In genomic region chr10:7432884-7433726, GRCh38 we compare ENCODE assay signal across 14 cellular contexts. TPM values are rescaled to one million over a fixed set of nuclear protein-coding genes. Genes with fewer than 3 reads are reported as not detected.
DNase-seq lines count a peak whose midpoint lies in the region; ATAC-seq, FAIRE-seq and TF ChIP-seq lines count a peak whose summit lies in the region.
"Had no signal": no experiment of that assay in that cellular context is flagged by ENCODE, and none has a peak within 500 bp of the region (broad histone marks: within the 10 kb centered on the region; RNA-seq: fewer than 3 reads in every experiment).

No MANE protein-coding gene starts in this region.

- H3K4me1 ChIP-seq in GM23338 (ENCODE audit: insufficient read depth) (peaks cover 45% of the 10 kb centered on the region), endothelial cell of umbilical vein (ENCODE audit: control insufficient read depth, extremely low read depth, insufficient read depth, low read length) (no peaks in the 10 kb centered on the region), osteoblast (ENCODE audit: insufficient read depth, low read length) (no peaks in the 10 kb centered on the region), prostate gland (replicated peaks) (no peaks in the 10 kb centered on the region)

- no peak for FAIRE-seq in endothelial cell of umbilical vein (lab: Jason Lieb, UNC)

- intact Hi-C loops in endothelial cell of umbilical vein (cut with micrococcal nuclease) (no loop called here), prostate gland (cut with DNase I) (no loop called here)

- DNase-seq in GM23338 (ENCODE audit: low spot score) (peak; percentile 49), NCI-H748 (lab: John Stamatoyannopoulos, UW; ENCODE audit: unreplicated experiment) (peak; percentile 80), endothelial cell of umbilical vein (ENCODE audit: low read depth, low spot score) (peak; percentile 13), osteoblast (ENCODE audit: insufficient read length, low spot score, missing footprints) (peak; percentile 50), prostate gland (ENCODE audit: low spot score) (no peak), NCI-H524 (lab: John Stamatoyannopoulos, UW) (no peak)
- no peak for DNase-seq in stimulated activated effector memory CD8-positive, alpha-beta T cell treated with anti-CD3 and anti-CD28 coated beads, Interleukin-12 subunit alpha, Interleukin-12 subunit beta, amount 100 ng/mL, for 72 hours (ENCODE audit: low spot score in 2 of 2)
- DNase-seq: activated CD4-positive, alpha-beta memory T cell treated with anti-CD3 and anti-CD28 coated beads for 36 hours; activated naive CD4-positive, alpha-beta T cell treated with Interleukin-2 at 50 U/mL for 16 hours; CD8-positive, alpha-beta T cell; cerebellar nuclear complex had no signal

- BruUV-seq in endothelial cell of umbilical vein (replicated peaks; lab: Mats Ljungman, UMichigan), result no TSS peak

- POLR2A ChIA-PET in endothelial cell of umbilical vein (lab: Charles Lee), result no interaction called here

- H3K4me3 ChIP-seq in GM23338, result peak overlapping the region; percentile 31
- H3K4me3 ChIP-seq in endothelial cell of umbilical vein (replicated peaks in 1 of 3; ENCODE audit: insufficient read depth in 1 of 3, low read depth in 1 of 3, low read length in 3 of 3), result no peak overlapping the region
- no peak overlapping the region for H3K4me3 ChIP-seq in osteoblast (ENCODE audit: insufficient read depth, low read length)
- peak overlapping the region in 1 of 2 donors; percentile 1 for H3K4me3 ChIP-seq in prostate gland

- H3K36me3 ChIP-seq in GM23338 (ENCODE audit: insufficient read depth) (no peaks in the 10 kb centered on the region), endothelial cell of umbilical vein (ENCODE audit: control insufficient read depth in 2 of 2, extremely low read depth in 1 of 2, insufficient read depth in 2 of 2, low read length in 2 of 2) (no peaks in the 10 kb centered on the region), osteoblast (ENCODE audit: insufficient read depth, low read length) (no peaks in the 10 kb centered on the region), prostate gland (no peaks in the 10 kb centered on the region)

- no peaks in the 10 kb centered on the region for H3K9me3 Mint-ChIP-seq in GM23338
- no peaks in the 10 kb centered on the region for H3K9me3 Mint-ChIP-seq in stimulated activated effector memory CD8-positive, alpha-beta T cell treated with anti-CD3 and anti-CD28 coated beads, Interleukin-12 subunit alpha, Interleukin-12 subunit beta, amount 100 ng/mL, for 72 hours
- H3K9me3 Mint-ChIP-seq: activated CD4-positive, alpha-beta memory T cell treated with anti-CD3 and anti-CD28 coated beads for 36 hours; CD8-positive, alpha-beta T cell; stimulated activated memory B cell treated with anti-CD40 and anti-IgM and Interleukin-4, amounts not matched to agents 10 μg/mL and 1 μg/mL and 100 μg/mL, for 72 hours had no signal

- H3K79me2 ChIP-seq in GM23338 (replicated peaks; ENCODE audit: insufficient read depth) (no peaks in the 10 kb centered on the region), endothelial cell of umbilical vein (ENCODE audit: control insufficient read depth, insufficient read depth, low read length) (no peaks in the 10 kb centered on the region), osteoblast (ENCODE audit: insufficient read depth, low read length) (no peaks in the 10 kb centered on the region)

- dilution Hi-C loops in endothelial cell of umbilical vein (cut with MboI; ENCODE audit: extremely low pct_ligation_motif_present, low sequenced_read_pairs), result no loop called here

- H3K36me3 Mint-ChIP-seq in GM23338 (ENCODE audit: low read depth), result no peaks in the 10 kb centered on the region
- H3K36me3 Mint-ChIP-seq in stimulated activated effector memory CD8-positive, alpha-beta T cell treated with anti-CD3 and anti-CD28 coated beads, Interleukin-12 subunit alpha, Interleukin-12 subunit beta, amount 100 ng/mL, for 72 hours, result no peaks in the 10 kb centered on the region
- H3K36me3 Mint-ChIP-seq: activated CD4-positive, alpha-beta memory T cell treated with anti-CD3 and anti-CD28 coated beads for 36 hours; CD8-positive, alpha-beta T cell; stimulated activated memory B cell treated with anti-CD40 and anti-IgM and Interleukin-4, amounts not matched to agents 10 μg/mL and 1 μg/mL and 100 μg/mL, for 72 hours had no signal

- TF ChIP-seq CTCF in GM23338 (conservative IDR thresholded peaks at IDR 0.05; ENCODE audit: low read depth in 2 of 2), result no peak
- TF ChIP-seq CTCF in endothelial cell of umbilical vein (IDR thresholded peaks at IDR 0.05; ENCODE audit: extremely low read depth in 1 of 2, insufficient read depth in 1 of 2, low read depth in 1 of 2, low read length in 2 of 2), result no peak
- no peak for TF ChIP-seq CTCF in osteoblast (IDR thresholded peaks at IDR 0.05; ENCODE audit: extremely low read depth, low read depth, low read length)
- no peak for TF ChIP-seq CTCF in prostate gland (IDR thresholded peaks at IDR 0.05)

- 11% methylated on average over 19 of the region's 19 CpGs for WGBS in prostate gland

- H3K4me3 Mint-ChIP-seq in GM23338, result peak overlapping the region; percentile 49
- H3K4me3 Mint-ChIP-seq in stimulated activated effector memory CD8-positive, alpha-beta T cell treated with anti-CD3 and anti-CD28 coated beads, Interleukin-12 subunit alpha, Interleukin-12 subunit beta, amount 100 ng/mL, for 72 hours, result no peak overlapping the region
- H3K4me3 Mint-ChIP-seq: activated CD4-positive, alpha-beta memory T cell treated with anti-CD3 and anti-CD28 coated beads for 36 hours; CD8-positive, alpha-beta T cell; stimulated activated memory B cell treated with anti-CD40 and anti-IgM and Interleukin-4, amounts not matched to agents 10 μg/mL and 1 μg/mL and 100 μg/mL, for 72 hours had no signal

- H4K20me1 ChIP-seq in GM23338 (replicated peaks; ENCODE audit: insufficient read depth) (no peaks in the 10 kb centered on the region), endothelial cell of umbilical vein (replicated peaks; ENCODE audit: control insufficient read depth, extremely low read depth, insufficient read depth, low read length) (no peaks in the 10 kb centered on the region), osteoblast (ENCODE audit: insufficient read depth, low read length) (no peaks in the 10 kb centered on the region)

- H3K27me3 ChIP-seq in GM23338 (ENCODE audit: insufficient read depth) (no peaks in the 10 kb centered on the region), endothelial cell of umbilical vein (ENCODE audit: control insufficient read depth in 2 of 2, insufficient read depth in 2 of 2, low read length in 2 of 2) (no peaks in the 10 kb centered on the region), osteoblast (ENCODE audit: insufficient read depth, low read length) (no peaks in the 10 kb centered on the region), prostate gland (replicated peaks; ENCODE audit: insufficient read depth) (no peaks in the 10 kb centered on the region)

- ATAC-seq in GM23338 (peak; percentile 54), HG02588 (IDR thresholded peaks at IDR 0.05; ENCODE audit: unreplicated experiment) (no peak)
- ATAC-seq in stimulated activated effector memory CD8-positive, alpha-beta T cell treated with anti-CD3 and anti-CD28 coated beads, Interleukin-12 subunit alpha, Interleukin-12 subunit beta, amount 100 ng/mL, for 72 hours, result no peak
- ATAC-seq: CD8-positive, alpha-beta T cell; HCT116; stimulated activated memory B cell treated with anti-CD40 and anti-IgM and Interleukin-4, amounts not matched to agents 10 μg/mL and 1 μg/mL and 100 μg/mL, for 72 hours had no signal

- H3K4me1 Mint-ChIP-seq in GM23338, result peaks cover 39% of the 10 kb centered on the region
- no peaks in the 10 kb centered on the region for H3K4me1 Mint-ChIP-seq in stimulated activated effector memory CD8-positive, alpha-beta T cell treated with anti-CD3 and anti-CD28 coated beads, Interleukin-12 subunit alpha, Interleukin-12 subunit beta, amount 100 ng/mL, for 72 hours

- H3K27ac ChIP-seq in GM23338 (ENCODE audit: low read depth), result no peak overlapping the region
- H3K27ac ChIP-seq in endothelial cell of umbilical vein (ENCODE audit: insufficient read depth, low read depth, low read length), result no peak overlapping the region
- no peak overlapping the region for H3K27ac ChIP-seq in osteoblast (ENCODE audit: low read depth, low read length)
- peak overlapping the region in 1 of 2 donors; percentile 15 for H3K27ac ChIP-seq in prostate gland

- H3K4me2 ChIP-seq in GM23338 (peak overlapping the region; percentile 63), endothelial cell of umbilical vein (ENCODE audit: insufficient read depth, low read length) (no peak overlapping the region), osteoblast (ENCODE audit: insufficient read depth, low read length) (no peak overlapping the region)

- H2AFZ ChIP-seq in GM23338 (peak overlapping the region; percentile 2; the same call in 1 of the 2 replicates), endothelial cell of umbilical vein (ENCODE audit: low read depth, low read length) (no peak overlapping the region), osteoblast (ENCODE audit: low read length) (no peak overlapping the region)

- no peaks in the 10 kb centered on the region; the same call in 1 of the 2 replicates for H3K9me2 ChIP-seq in GM23338 (ENCODE audit: insufficient read depth)

- H3F3A ChIP-seq in GM23338 (replicated peaks; ENCODE audit: low read depth), result no peaks in the 10 kb centered on the region

- no peaks in the 10 kb centered on the region for H3K9me1 ChIP-seq in endothelial cell of umbilical vein (replicated peaks; ENCODE audit: control insufficient read depth, extremely low read depth, insufficient read depth, low read length)

- H3K27me3 Mint-ChIP-seq in GM23338 (ENCODE audit: insufficient read depth, low read depth, poor library complexity), result peaks cover 7% of the 10 kb centered on the region
- H3K27me3 Mint-ChIP-seq: activated CD4-positive, alpha-beta memory T cell treated with anti-CD3 and anti-CD28 coated beads for 36 hours; stimulated activated memory B cell treated with anti-CD40 and anti-IgM and Interleukin-4, amounts not matched to agents 10 μg/mL and 1 μg/mL and 100 μg/mL, for 72 hours had no signal

- CTCF ChIA-PET in endothelial cell of umbilical vein (lab: Charles Lee), result no interaction called here

- 0 out of 2 replicates have a peak overlapping the region, but pooled peaks have one; percentile 6 for H3K27ac Mint-ChIP-seq in GM23338
- H3K27ac Mint-ChIP-seq in stimulated activated effector memory CD8-positive, alpha-beta T cell treated with anti-CD3 and anti-CD28 coated beads, Interleukin-12 subunit alpha, Interleukin-12 subunit beta, amount 100 ng/mL, for 72 hours, result no peak overlapping the region
- H3K27ac Mint-ChIP-seq: activated CD4-positive, alpha-beta memory T cell treated with anti-CD3 and anti-CD28 coated beads for 36 hours; CD8-positive, alpha-beta T cell; stimulated activated memory B cell treated with anti-CD40 and anti-IgM and Interleukin-4, amounts not matched to agents 10 μg/mL and 1 μg/mL and 100 μg/mL, for 72 hours had no signal

- H3K9ac ChIP-seq in endothelial cell of umbilical vein (replicated peaks; ENCODE audit: extremely low read depth, insufficient read depth, low read length), result no peak overlapping the region

- TF ChIP-seq POLR2A in endothelial cell of umbilical vein (IDR thresholded peaks at IDR 0.05; ENCODE audit: low read depth, low read length) (no peak), prostate gland (IDR thresholded peaks at IDR 0.05) (no peak)

- no peaks in the 10 kb centered on the region for H3K9me3 ChIP-seq in endothelial cell of umbilical vein (replicated peaks; ENCODE audit: control insufficient read depth, insufficient read depth, low read length)
- no peaks in the 10 kb centered on the region for H3K9me3 ChIP-seq in osteoblast (ENCODE audit: low read depth, low read length)
- no peaks in the 10 kb centered on the region for H3K9me3 ChIP-seq in prostate gland

RNA-seq across cellular contexts. Expression of gene SFMBT2, which starts 22.3 kb away (rescaled TPM):
- total RNA-seq in GM23338 (2014; rRNA removed; shearing (Covaris generic)), result 6.7 and 7.4 TPM in 2 replicates
- polyA plus RNA-seq in GM23338 (2016; fragmentation: Nextera tagmentation; extraction: Ambion mirVana), result 2.7 and 2.9 TPM in 2 replicates
- 0.44 and 0.64 TPM in 2 replicates for total RNA-seq in endothelial cell of umbilical vein
- 0.08 and 0.14 TPM in 2 replicates for polyA plus RNA-seq in endothelial cell of umbilical vein
- 0.08 TPM in 2 replicates for polyA plus RNA-seq in endothelial cell of umbilical vein (2011; cell fraction: cytosol; rRNA removed)
- 0.47 and 0.56 TPM in 2 replicates for polyA plus RNA-seq in endothelial cell of umbilical vein (2011; cell fraction: nucleus; rRNA removed)
- 0.16 and 0.20 TPM in 2 replicates for polyA plus RNA-seq in endothelial cell of umbilical vein (2012)
- 0.74 and 1.6 TPM in 2 replicates for polyA minus RNA-seq in endothelial cell of umbilical vein
- 12.3 TPM for polyA minus RNA-seq in endothelial cell of umbilical vein (2011; cell fraction: cytosol; rRNA and poly(A)+ RNA removed)
- 1.3 and 1.6 TPM in 2 replicates for polyA minus RNA-seq in endothelial cell of umbilical vein (2011; cell fraction: nucleus; rRNA and poly(A)+ RNA removed)
- under 0.01 TPM in 2 replicates for total RNA-seq in osteoblast
- 10 to 100 TPM; 12.2 to 18.5 TPM for total RNA-seq in prostate gland

Comparison
In these comparisons a context has a peak if more than half of its experiments do, and no peak if none do; other contexts are left out.
1. DNase-seq: peak in GM23338 (single experiment), NCI-H748 (single experiment), endothelial cell of umbilical vein (single experiment) and osteoblast (single experiment); none in prostate gland (single experiment), stimulated activated effector memory CD8-positive, alpha-beta T cell treated with anti-CD3 and anti-CD28 coated beads, Interleukin-12 subunit alpha, Interleukin-12 subunit beta, amount 100 ng/mL, for 72 hours (0 of 2) and NCI-H524 (0 of 2).